2 cellular contexts compared by ENCODE assay signal in the genomic region with DNA sequence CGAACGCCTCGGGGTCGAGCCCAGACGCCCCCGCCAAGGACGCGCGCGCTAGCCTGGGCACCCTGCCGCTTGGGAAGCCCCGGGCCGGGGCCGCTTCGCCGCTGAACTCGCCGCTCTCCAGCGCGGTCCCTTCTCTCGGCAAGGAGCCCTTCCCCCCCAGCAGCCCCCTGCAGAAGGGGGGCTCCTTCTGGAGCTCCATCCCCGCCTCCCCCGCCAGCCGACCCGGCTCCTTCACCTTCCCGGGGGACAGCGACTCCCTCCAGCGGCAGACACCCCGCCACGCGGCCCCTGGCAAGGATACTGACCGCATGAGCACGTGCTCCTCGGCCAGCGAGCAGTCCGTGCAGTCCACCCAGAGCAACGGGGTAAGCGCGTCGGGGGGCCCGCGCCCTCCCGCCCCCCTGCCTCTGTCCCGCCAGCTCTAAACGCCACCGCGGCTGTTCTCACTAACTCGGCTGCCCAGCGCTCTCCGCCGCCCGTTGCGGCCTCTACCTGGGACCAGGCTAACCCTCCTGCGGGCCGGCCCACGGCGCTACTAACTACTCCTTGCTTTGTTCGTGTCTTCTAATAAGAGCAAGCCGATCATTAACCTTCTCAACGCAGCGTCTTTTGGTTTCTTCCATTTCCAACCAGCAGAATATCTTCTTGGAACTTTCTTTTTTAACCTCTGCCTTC.
TF ChIP-seq lines count a peak whose summit lies in the region.

No MANE protein-coding gene starts in this region.

TF ChIP-seq in SK-N-SH, 30 proteins besides CTCF, POLR2A, EP300 and RAD21 (continued from another document):
- TF ChIP-seq, protein P1, sequence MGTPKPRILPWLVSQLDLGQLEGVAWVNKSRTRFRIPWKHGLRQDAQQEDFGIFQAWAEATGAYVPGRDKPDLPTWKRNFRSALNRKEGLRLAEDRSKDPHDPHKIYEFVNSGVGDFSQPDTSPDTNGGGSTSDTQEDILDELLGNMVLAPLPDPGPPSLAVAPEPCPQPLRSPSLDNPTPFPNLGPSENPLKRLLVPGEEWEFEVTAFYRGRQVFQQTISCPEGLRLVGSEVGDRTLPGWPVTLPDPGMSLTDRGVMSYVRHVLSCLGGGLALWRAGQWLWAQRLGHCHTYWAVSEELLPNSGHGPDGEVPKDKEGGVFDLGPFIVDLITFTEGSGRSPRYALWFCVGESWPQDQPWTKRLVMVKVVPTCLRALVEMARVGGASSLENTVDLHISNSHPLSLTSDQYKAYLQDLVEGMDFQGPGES (IDR thresholded peaks at IDR 0.05; ENCODE audit: low read depth, low read length): no peak
- TF ChIP-seq, protein P2, sequence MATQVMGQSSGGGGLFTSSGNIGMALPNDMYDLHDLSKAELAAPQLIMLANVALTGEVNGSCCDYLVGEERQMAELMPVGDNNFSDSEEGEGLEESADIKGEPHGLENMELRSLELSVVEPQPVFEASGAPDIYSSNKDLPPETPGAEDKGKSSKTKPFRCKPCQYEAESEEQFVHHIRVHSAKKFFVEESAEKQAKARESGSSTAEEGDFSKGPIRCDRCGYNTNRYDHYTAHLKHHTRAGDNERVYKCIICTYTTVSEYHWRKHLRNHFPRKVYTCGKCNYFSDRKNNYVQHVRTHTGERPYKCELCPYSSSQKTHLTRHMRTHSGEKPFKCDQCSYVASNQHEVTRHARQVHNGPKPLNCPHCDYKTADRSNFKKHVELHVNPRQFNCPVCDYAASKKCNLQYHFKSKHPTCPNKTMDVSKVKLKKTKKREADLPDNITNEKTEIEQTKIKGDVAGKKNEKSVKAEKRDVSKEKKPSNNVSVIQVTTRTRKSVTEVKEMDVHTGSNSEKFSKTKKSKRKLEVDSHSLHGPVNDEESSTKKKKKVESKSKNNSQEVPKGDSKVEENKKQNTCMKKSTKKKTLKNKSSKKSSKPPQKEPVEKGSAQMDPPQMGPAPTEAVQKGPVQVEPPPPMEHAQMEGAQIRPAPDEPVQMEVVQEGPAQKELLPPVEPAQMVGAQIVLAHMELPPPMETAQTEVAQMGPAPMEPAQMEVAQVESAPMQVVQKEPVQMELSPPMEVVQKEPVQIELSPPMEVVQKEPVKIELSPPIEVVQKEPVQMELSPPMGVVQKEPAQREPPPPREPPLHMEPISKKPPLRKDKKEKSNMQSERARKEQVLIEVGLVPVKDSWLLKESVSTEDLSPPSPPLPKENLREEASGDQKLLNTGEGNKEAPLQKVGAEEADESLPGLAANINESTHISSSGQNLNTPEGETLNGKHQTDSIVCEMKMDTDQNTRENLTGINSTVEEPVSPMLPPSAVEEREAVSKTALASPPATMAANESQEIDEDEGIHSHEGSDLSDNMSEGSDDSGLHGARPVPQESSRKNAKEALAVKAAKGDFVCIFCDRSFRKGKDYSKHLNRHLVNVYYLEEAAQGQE (IDR thresholded peaks at IDR 0.05; ENCODE audit: low read depth, low read length): no peak
- TF ChIP-seq ELF1 (IDR thresholded peaks at IDR 0.05) (no peak), NRF1 (IDR thresholded peaks at IDR 0.05; ENCODE audit: low read depth, low read length) (no peak), JUND (IDR thresholded peaks at IDR 0.05) (no peak), CHD2 (IDR thresholded peaks at IDR 0.05; ENCODE audit: low read length, partially characterized antibody) (no peak), POLR2AphosphoS5 (IDR thresholded peaks at IDR 0.05; ENCODE audit: low read depth, low read length) (no peak), GATA2 (CRISPR knock-in tag; IDR thresholded peaks at IDR 0.05) (no peak), RFX5 (IDR thresholded peaks at IDR 0.05; ENCODE audit: low read length) (no peak), NFIC (IDR thresholded peaks at IDR 0.05; ENCODE audit: borderline replicate concordance) (no peak), SIN3A (IDR thresholded peaks at IDR 0.05; ENCODE audit: borderline replicate concordance, low read depth, low read length) (no peak), FOSL2 (IDR thresholded peaks at IDR 0.05; ENCODE audit: borderline replicate concordance, low read depth) (no peak)
- TF ChIP-seq, protein P3, sequence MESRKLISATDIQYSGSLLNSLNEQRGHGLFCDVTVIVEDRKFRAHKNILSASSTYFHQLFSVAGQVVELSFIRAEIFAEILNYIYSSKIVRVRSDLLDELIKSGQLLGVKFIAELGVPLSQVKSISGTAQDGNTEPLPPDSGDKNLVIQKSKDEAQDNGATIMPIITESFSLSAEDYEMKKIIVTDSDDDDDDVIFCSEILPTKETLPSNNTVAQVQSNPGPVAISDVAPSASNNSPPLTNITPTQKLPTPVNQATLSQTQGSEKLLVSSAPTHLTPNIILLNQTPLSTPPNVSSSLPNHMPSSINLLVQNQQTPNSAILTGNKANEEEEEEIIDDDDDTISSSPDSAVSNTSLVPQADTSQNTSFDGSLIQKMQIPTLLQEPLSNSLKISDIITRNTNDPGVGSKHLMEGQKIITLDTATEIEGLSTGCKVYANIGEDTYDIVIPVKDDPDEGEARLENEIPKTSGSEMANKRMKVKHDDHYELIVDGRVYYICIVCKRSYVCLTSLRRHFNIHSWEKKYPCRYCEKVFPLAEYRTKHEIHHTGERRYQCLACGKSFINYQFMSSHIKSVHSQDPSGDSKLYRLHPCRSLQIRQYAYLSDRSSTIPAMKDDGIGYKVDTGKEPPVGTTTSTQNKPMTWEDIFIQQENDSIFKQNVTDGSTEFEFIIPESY (IDR thresholded peaks at IDR 0.05; ENCODE audit: borderline replicate concordance, low read depth): no peak
- TF ChIP-seq, protein P4, sequence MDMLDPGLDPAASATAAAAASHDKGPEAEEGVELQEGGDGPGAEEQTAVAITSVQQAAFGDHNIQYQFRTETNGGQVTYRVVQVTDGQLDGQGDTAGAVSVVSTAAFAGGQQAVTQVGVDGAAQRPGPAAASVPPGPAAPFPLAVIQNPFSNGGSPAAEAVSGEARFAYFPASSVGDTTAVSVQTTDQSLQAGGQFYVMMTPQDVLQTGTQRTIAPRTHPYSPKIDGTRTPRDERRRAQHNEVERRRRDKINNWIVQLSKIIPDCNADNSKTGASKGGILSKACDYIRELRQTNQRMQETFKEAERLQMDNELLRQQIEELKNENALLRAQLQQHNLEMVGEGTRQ (IDR thresholded peaks at IDR 0.05; ENCODE audit: borderline replicate concordance, low read depth, low read length): no peak
- TF ChIP-seq, protein P5, sequence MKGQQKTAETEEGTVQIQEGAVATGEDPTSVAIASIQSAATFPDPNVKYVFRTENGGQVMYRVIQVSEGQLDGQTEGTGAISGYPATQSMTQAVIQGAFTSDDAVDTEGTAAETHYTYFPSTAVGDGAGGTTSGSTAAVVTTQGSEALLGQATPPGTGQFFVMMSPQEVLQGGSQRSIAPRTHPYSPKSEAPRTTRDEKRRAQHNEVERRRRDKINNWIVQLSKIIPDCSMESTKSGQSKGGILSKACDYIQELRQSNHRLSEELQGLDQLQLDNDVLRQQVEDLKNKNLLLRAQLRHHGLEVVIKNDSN (IDR thresholded peaks at IDR 0.05; ENCODE audit: borderline replicate concordance, low read depth): no peak

TF ChIP-seq in SK-N-SH treated with all-trans-retinoic acid at 6 μM for 48 hours, 23 proteins besides CTCF, POLR2A, EP300 and RAD21 (continued from another document):
- TF ChIP-seq, protein P6, sequence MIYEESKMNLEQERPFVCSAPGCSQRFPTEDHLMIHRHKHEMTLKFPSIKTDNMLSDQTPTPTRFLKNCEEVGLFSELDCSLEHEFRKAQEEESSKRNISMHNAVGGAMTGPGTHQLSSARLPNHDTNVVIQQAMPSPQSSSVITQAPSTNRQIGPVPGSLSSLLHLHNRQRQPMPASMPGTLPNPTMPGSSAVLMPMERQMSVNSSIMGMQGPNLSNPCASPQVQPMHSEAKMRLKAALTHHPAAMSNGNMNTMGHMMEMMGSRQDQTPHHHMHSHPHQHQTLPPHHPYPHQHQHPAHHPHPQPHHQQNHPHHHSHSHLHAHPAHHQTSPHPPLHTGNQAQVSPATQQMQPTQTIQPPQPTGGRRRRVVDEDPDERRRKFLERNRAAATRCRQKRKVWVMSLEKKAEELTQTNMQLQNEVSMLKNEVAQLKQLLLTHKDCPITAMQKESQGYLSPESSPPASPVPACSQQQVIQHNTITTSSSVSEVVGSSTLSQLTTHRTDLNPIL (CRISPR knock-in tag; IDR thresholded peaks at IDR 0.05; ENCODE audit: low read depth): no peak
- TF ChIP-seq SNAI2 (CRISPR knock-in tag; IDR thresholded peaks at IDR 0.05) (no peak), ISL1 (CRISPR knock-in tag; IDR thresholded peaks at IDR 0.05) (no peak), ZFP30 (CRISPR knock-in tag; IDR thresholded peaks at IDR 0.05) (no peak), ESRRG (CRISPR knock-in tag; IDR thresholded peaks at IDR 0.05) (no peak), ZNF8 (CRISPR knock-in tag; IDR thresholded peaks at IDR 0.05) (no peak), ZFP3 (CRISPR knock-in tag; IDR thresholded peaks at IDR 0.05) (no peak), PPARA (CRISPR knock-in tag; IDR thresholded peaks at IDR 0.05; ENCODE audit: borderline replicate concordance) (no peak), TOX (CRISPR knock-in tag; IDR thresholded peaks at IDR 0.05; ENCODE audit: borderline replicate concordance) (no peak)
- TF ChIP-seq, protein P7, sequence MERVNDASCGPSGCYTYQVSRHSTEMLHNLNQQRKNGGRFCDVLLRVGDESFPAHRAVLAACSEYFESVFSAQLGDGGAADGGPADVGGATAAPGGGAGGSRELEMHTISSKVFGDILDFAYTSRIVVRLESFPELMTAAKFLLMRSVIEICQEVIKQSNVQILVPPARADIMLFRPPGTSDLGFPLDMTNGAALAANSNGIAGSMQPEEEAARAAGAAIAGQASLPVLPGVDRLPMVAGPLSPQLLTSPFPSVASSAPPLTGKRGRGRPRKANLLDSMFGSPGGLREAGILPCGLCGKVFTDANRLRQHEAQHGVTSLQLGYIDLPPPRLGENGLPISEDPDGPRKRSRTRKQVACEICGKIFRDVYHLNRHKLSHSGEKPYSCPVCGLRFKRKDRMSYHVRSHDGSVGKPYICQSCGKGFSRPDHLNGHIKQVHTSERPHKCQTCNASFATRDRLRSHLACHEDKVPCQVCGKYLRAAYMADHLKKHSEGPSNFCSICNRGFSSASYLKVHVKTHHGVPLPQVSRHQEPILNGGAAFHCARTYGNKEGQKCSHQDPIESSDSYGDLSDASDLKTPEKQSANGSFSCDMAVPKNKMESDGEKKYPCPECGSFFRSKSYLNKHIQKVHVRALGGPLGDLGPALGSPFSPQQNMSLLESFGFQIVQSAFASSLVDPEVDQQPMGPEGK (CRISPR knock-in tag; IDR thresholded peaks at IDR 0.05; ENCODE audit: borderline replicate concordance): no peak
- TF ChIP-seq, protein P8, sequence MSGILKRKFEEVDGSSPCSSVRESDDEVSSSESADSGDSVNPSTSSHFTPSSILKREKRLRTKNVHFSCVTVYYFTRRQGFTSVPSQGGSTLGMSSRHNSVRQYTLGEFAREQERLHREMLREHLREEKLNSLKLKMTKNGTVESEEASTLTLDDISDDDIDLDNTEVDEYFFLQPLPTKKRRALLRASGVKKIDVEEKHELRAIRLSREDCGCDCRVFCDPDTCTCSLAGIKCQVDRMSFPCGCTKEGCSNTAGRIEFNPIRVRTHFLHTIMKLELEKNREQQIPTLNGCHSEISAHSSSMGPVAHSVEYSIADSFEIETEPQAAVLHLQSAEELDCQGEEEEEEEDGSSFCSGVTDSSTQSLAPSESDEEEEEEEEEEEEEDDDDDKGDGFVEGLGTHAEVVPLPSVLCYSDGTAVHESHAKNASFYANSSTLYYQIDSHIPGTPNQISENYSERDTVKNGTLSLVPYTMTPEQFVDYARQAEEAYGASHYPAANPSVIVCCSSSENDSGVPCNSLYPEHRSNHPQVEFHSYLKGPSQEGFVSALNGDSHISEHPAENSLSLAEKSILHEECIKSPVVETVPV (CRISPR knock-in tag; IDR thresholded peaks at IDR 0.05): no peak
- TF ChIP-seq, protein P9, sequence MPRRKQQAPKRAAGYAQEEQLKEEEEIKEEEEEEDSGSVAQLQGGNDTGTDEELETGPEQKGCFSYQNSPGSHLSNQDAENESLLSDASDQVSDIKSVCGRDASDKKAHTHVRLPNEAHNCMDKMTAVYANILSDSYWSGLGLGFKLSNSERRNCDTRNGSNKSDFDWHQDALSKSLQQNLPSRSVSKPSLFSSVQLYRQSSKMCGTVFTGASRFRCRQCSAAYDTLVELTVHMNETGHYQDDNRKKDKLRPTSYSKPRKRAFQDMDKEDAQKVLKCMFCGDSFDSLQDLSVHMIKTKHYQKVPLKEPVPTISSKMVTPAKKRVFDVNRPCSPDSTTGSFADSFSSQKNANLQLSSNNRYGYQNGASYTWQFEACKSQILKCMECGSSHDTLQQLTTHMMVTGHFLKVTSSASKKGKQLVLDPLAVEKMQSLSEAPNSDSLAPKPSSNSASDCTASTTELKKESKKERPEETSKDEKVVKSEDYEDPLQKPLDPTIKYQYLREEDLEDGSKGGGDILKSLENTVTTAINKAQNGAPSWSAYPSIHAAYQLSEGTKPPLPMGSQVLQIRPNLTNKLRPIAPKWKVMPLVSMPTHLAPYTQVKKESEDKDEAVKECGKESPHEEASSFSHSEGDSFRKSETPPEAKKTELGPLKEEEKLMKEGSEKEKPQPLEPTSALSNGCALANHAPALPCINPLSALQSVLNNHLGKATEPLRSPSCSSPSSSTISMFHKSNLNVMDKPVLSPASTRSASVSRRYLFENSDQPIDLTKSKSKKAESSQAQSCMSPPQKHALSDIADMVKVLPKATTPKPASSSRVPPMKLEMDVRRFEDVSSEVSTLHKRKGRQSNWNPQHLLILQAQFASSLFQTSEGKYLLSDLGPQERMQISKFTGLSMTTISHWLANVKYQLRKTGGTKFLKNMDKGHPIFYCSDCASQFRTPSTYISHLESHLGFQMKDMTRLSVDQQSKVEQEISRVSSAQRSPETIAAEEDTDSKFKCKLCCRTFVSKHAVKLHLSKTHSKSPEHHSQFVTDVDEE (CRISPR knock-in tag; IDR thresholded peaks at IDR 0.05): no peak
- TF ChIP-seq, protein P10, sequence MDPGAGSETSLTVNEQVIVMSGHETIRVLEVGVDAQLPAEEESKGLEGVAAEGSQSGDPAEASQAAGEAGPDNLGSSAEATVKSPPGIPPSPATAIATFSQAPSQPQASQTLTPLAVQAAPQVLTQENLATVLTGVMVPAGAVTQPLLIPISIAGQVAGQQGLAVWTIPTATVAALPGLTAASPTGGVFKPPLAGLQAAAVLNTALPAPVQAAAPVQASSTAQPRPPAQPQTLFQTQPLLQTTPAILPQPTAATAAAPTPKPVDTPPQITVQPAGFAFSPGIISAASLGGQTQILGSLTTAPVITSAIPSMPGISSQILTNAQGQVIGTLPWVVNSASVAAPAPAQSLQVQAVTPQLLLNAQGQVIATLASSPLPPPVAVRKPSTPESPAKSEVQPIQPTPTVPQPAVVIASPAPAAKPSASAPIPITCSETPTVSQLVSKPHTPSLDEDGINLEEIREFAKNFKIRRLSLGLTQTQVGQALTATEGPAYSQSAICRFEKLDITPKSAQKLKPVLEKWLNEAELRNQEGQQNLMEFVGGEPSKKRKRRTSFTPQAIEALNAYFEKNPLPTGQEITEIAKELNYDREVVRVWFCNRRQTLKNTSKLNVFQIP (CRISPR knock-in tag; IDR thresholded peaks at IDR 0.05; ENCODE audit: borderline replicate concordance, low read depth): no peak
